24 cellular contexts compared by ENCODE assay signal in genomic region chr4:75146223-75146622, GRCh38.
"Had no signal": no experiment of that assay in that cellular context is flagged by ENCODE, and none has a peak within 500 bp of the region (broad histone marks: within the 10 kb centered on the region; RNA-seq: fewer than 3 reads in every experiment).

No MANE protein-coding gene starts in this region.

- FAIRE-seq: frontal cortex had no signal

- H3K27ac ChIP-seq: ascending aorta, breast epithelium, coronary artery had no signal

- DNase-seq: activated CD4-positive, alpha-beta memory T cell treated with anti-CD3 and anti-CD28 coated beads for 36 hours; activated CD4-positive, alpha-beta T cell treated with anti-CD3 and anti-CD28 coated beads for 36 hours; activated CD4-positive, alpha-beta T cell treated with anti-CD3 and anti-CD28 coated beads, Interleukin-2, amount 10 ng/mL, durations not matched to agents 24 days and 14 days; activated CD4-positive, CD25-positive, alpha-beta regulatory T cell; activated CD4-positive, CD25-positive, alpha-beta regulatory T cell treated with anti-CD3 and anti-CD28 coated beads, Interleukin-2, amount 50 U/mL, for 72 hours; activated CD8-positive, alpha-beta memory T cell treated with anti-CD3 and anti-CD28 coated beads, Interleukin-2, amount 50 U/mL, for 48 hours; activated CD8-positive, alpha-beta T cell treated with anti-CD3 and anti-CD28 coated beads, Interleukin-2, amount 10 ng/mL, durations not matched to agents 7 days and 5 days; activated gamma-delta T cell; activated naive CD4-positive, alpha-beta T cell; activated naive CD4-positive, alpha-beta T cell treated with anti-CD3 and anti-CD28 coated beads, Interleukin-2, amount 10 ng/mL, durations not matched to agents 7 days and 5 days; activated naive CD8-positive, alpha-beta T cell treated with anti-CD3 and anti-CD28 coated beads, Interleukin-2, amount 10 ng/mL, durations not matched to agents 7 days and 5 days; activated T-cell treated with anti-CD3 and anti-CD28 coated beads for 4 hours; activated T-cell treated with anti-CD3 and anti-CD28 coated beads, Interleukin-2, amount 50 U/mL, for 24 hours; activated T-cell treated with anti-CD3 and anti-CD28 coated beads, Interleukin-2, amount 50 U/mL, for 72 hours; dorsolateral prefrontal cortex; effector memory CD4-positive, alpha-beta T cell; endodermal cell; foreskin fibroblast; head of caudate nucleus; T-helper 2 cell had no signal

- H3K27me3 ChIP-seq: ascending aorta, breast epithelium, dorsolateral prefrontal cortex had no signal

- H3K4me1 ChIP-seq: breast epithelium had no signal

- H3K9me3 ChIP-seq: ascending aorta had no signal

- H3K4me3 ChIP-seq: ascending aorta, breast epithelium, coronary artery, dorsolateral prefrontal cortex had no signal

- H3K36me3 ChIP-seq: ascending aorta, breast epithelium had no signal
